ENCODE assay signal across 9 cellular contexts in genomic region chr6:130885392-130886192, GRCh38. TPM values are rescaled to one million over a fixed set of nuclear protein-coding genes. Genes with fewer than 3 reads are reported as not detected.
DNase-seq lines count a peak whose midpoint lies in the region; ATAC-seq and TF ChIP-seq lines count a peak whose summit lies in the region.
"Had no signal": no experiment of that assay in that cellular context is flagged by ENCODE, and none has a peak within 500 bp of the region (broad histone marks: within the 10 kb centered on the region; RNA-seq: fewer than 3 reads in every experiment).

No MANE protein-coding gene starts in this region.

- H3K4me2 ChIP-seq in mesenchymal stem cell (ENCODE audit: low read length, poor library complexity, severe bottlenecking): no peak overlapping the region

- no peak overlapping the region for H2BK120ac ChIP-seq in mesenchymal stem cell (ENCODE audit: low read depth, low read length)

- WGBS in mesenchymal stem cell: 50% methylated on average over 2 of the region's 4 CpGs

- no peaks in the 10 kb centered on the region for H3K9me3 ChIP-seq in CD8-positive, alpha-beta T cell (ENCODE audit: low read length)
- H3K9me3 ChIP-seq in mesenchymal stem cell (ENCODE audit: control insufficient read depth, low read length): no peaks in the 10 kb centered on the region

- H2BK5ac ChIP-seq in mesenchymal stem cell (ENCODE audit: low read depth, low read length, poor library complexity, severe bottlenecking): no peak overlapping the region

- H2BK15ac ChIP-seq in mesenchymal stem cell (ENCODE audit: low read depth, poor library complexity, severe bottlenecking): no peak overlapping the region

- no peak overlapping the region for H2BK12ac ChIP-seq in mesenchymal stem cell (ENCODE audit: low read length in 2 of 2)

- peaks cover 5% of the 10 kb centered on the region for H3K79me1 ChIP-seq in mesenchymal stem cell (replicated peaks; ENCODE audit: low read length, poor library complexity, severe bottlenecking)

- no peaks in the 10 kb centered on the region for H3K27me3 Mint-ChIP-seq in CD8-positive, alpha-beta T cell (ENCODE audit: low read depth)
- H3K27me3 Mint-ChIP-seq: dendritic cell treated with granulocyte-macrophage colony-stimulating factor and Interleukin-4, amounts not matched to agents 40 ng/mL and 50 ng/mL, for 4 days had no signal

- no peak overlapping the region for H2AFZ ChIP-seq in mesenchymal stem cell (ENCODE audit: low read depth, low read length)

- H4K8ac ChIP-seq in mesenchymal stem cell (ENCODE audit: low read length): no peak overlapping the region

- no peaks in the 10 kb centered on the region for H3K36me3 ChIP-seq in CD8-positive, alpha-beta T cell (ENCODE audit: insufficient read depth, low read length)
- H3K36me3 ChIP-seq in mesenchymal stem cell (ENCODE audit: control insufficient read depth in 1 of 2, insufficient read depth in 2 of 2, low read depth in 1 of 2, low read length in 2 of 2): peaks cover 0 to 24% of the 10 kb centered on the region in 2 experiments

- peak overlapping the region in 1 of 2 experiments; percentile 45 for H3K4ac ChIP-seq in mesenchymal stem cell (ENCODE audit: low read depth in 1 of 2, low read length in 2 of 2)

- H3K9ac ChIP-seq in mesenchymal stem cell (ENCODE audit: low read length): no peak overlapping the region

- ATAC-seq in CD8-positive, alpha-beta T cell: peak; percentile 91
- peak; percentile 89 for ATAC-seq in GM19324 (IDR thresholded peaks at IDR 0.05; ENCODE audit: low FRiP score, unreplicated experiment)
- peak; percentile 96 for ATAC-seq in HG03442 (IDR thresholded peaks at IDR 0.05; ENCODE audit: unreplicated experiment)

- H3K27ac Mint-ChIP-seq in CD8-positive, alpha-beta T cell: no peak overlapping the region
- H3K27ac Mint-ChIP-seq: dendritic cell treated with granulocyte-macrophage colony-stimulating factor and Interleukin-4, amounts not matched to agents 40 ng/mL and 50 ng/mL, for 4 days had no signal

- no peak overlapping the region for H3K23ac ChIP-seq in mesenchymal stem cell (ENCODE audit: low read length in 2 of 2)

- intact Hi-C loops in CD8-positive, alpha-beta T cell (cut with DNase I, micrococcal nuclease): loop anchor here (1.0 to 10.0 kb wide), 16 partner anchors 178 to 1597 kb away; partner anchors contain the start of genes MED23 (in 2 of the 2) and EPB41L2 (in 1 of the 2)

- peak; percentile 97 for TF ChIP-seq CTCF in CD8-positive, alpha-beta T cell (IDR thresholded peaks at IDR 0.05)

- H3K18ac ChIP-seq in mesenchymal stem cell (ENCODE audit: low read depth in 1 of 2, low read length in 2 of 2): no peak overlapping the region

- H3K4me1 ChIP-seq in CD8-positive, alpha-beta T cell (ENCODE audit: insufficient read depth, low read length): no peaks in the 10 kb centered on the region
- no peaks in the 10 kb centered on the region for H3K4me1 ChIP-seq in mesenchymal stem cell (ENCODE audit: control insufficient read depth, insufficient read depth, low read depth, low read length)

- H3K14ac ChIP-seq in mesenchymal stem cell (ENCODE audit: low read length in 2 of 2): no peak overlapping the region

- H4K91ac ChIP-seq in mesenchymal stem cell (ENCODE audit: low read length): no peak overlapping the region

- no peak overlapping the region for H3K27ac ChIP-seq in CD8-positive, alpha-beta T cell (ENCODE audit: low read depth, low read length)
- H3K27ac ChIP-seq in mesenchymal stem cell (ENCODE audit: low read length, poor library complexity, severe bottlenecking): no peak overlapping the region

- DNase-seq in CD8-positive, alpha-beta T cell: peak; percentile 50 to 82 (median 69)
- DNase-seq in NCI-H774 (lab: John Stamatoyannopoulos, UW) (peak; percentile 77), mesenchymal stem cell (peak; percentile 79)
- DNase-seq in activated CD4-positive, alpha-beta T cell treated with anti-CD3 and anti-CD28 coated beads, Interleukin-2, amount 50 U/mL, for 4 hours: peak; percentile 69 to 72
- peak; percentile 72 for DNase-seq in effector CD4-positive, alpha-beta T cell
- peak; percentile 21 to 53 for DNase-seq in stimulated activated CD8-positive, alpha-beta memory T cell treated with anti-CD3 and anti-CD28 coated beads, Interleukin-4, amount 100 ng/mL, for 4 hours (ENCODE audit: low read depth in 2 of 2, low spot score in 1 of 2)

- H2AK5ac ChIP-seq in mesenchymal stem cell (ENCODE audit: low read length, severe bottlenecking): no peak overlapping the region

- no peak overlapping the region for H3K4me3 ChIP-seq in CD8-positive, alpha-beta T cell (ENCODE audit: low read depth, low read length)
- no peak overlapping the region for H3K4me3 ChIP-seq in mesenchymal stem cell (ENCODE audit: insufficient read depth in 1 of 2, low read depth in 1 of 2, low read length in 2 of 2)

- POLR2A ChIA-PET in CD8-positive, alpha-beta T cell (lab: Charles Lee): interaction anchor here (0.6 to 1.0 kb wide), 3 partner anchors 10 to 743 kb away, joined by 3 to 4 read pairs (median 3); no protein-coding TSS in a partner anchor

- no peaks in the 10 kb centered on the region for H3K4me1 Mint-ChIP-seq in CD8-positive, alpha-beta T cell (ENCODE audit: low read depth)

- H3K9me3 Mint-ChIP-seq in CD8-positive, alpha-beta T cell: no peaks in the 10 kb centered on the region
- H3K9me3 Mint-ChIP-seq: dendritic cell treated with granulocyte-macrophage colony-stimulating factor and Interleukin-4, amounts not matched to agents 40 ng/mL and 50 ng/mL, for 4 days had no signal

- no peak overlapping the region for H3K4me3 Mint-ChIP-seq in CD8-positive, alpha-beta T cell
- H3K4me3 Mint-ChIP-seq: dendritic cell treated with granulocyte-macrophage colony-stimulating factor and Interleukin-4, amounts not matched to agents 40 ng/mL and 50 ng/mL, for 4 days had no signal

- CTCF ChIA-PET in CD8-positive, alpha-beta T cell (lab: Charles Lee): interaction anchor here (0.6 to 6.4 kb wide), 46 partner anchors 8 to 1404 kb away, joined by 3 to 148 read pairs (median 4); partner anchors contain the start of gene MED23

- peaks cover 2% of the 10 kb centered on the region for H3K36me3 Mint-ChIP-seq in CD8-positive, alpha-beta T cell

- H3K27me3 ChIP-seq in CD8-positive, alpha-beta T cell (ENCODE audit: insufficient read depth, low read length): no peaks in the 10 kb centered on the region
- no peaks in the 10 kb centered on the region for H3K27me3 ChIP-seq in mesenchymal stem cell (ENCODE audit: control insufficient read depth in 1 of 2, insufficient read depth in 1 of 2, low read length in 2 of 2)

RNA-seq across cellular contexts. Expression of gene SMLR1, which starts 58.4 kb away (rescaled TPM):
- total RNA-seq in CD8-positive, alpha-beta T cell: not detected
- polyA plus RNA-seq in mesenchymal stem cell (2013, experiment 1 of 2): not detected
- polyA plus RNA-seq in mesenchymal stem cell (2013, experiment 2 of 2): not detected
